In genomic region chr16:75660321-75660720, GRCh38 we compare ENCODE assay signal across 16 cellular contexts. TPM values are rescaled to one million over a fixed set of nuclear protein-coding genes. Genes with fewer than 3 reads are reported as not detected.
A peak's percentile ranks its signal among the peaks of the same experiment; 100 is the strongest.
DNase-seq lines count a peak whose midpoint lies in the region; ATAC-seq and TF ChIP-seq lines count a peak whose summit lies in the region.
"Had no signal": no experiment of that assay in that cellular context is flagged by ENCODE, and none has a peak within 500 bp of the region (broad histone marks: within the 10 kb centered on the region; RNA-seq: fewer than 3 reads in every experiment).

No MANE protein-coding gene starts in this region.

- H3K4me3 ChIP-seq in SJCRH30 (no peak overlapping the region), smooth muscle cell (no peak overlapping the region), BE2C (ENCODE audit: low read depth, low read length) (no peak overlapping the region)

- peak; percentile 8 to 22 for DNase-seq in SJCRH30
- DNase-seq in caudate nucleus (lab: John Stamatoyannopoulos, UW), result peak in 48 of 61 donors; percentile 9 to 78 (median 38)
- peak; percentile 50 for DNase-seq in midbrain (lab: John Stamatoyannopoulos, UW)
- peak in 38 of 49 donors; percentile 6 to 72 (median 30) for DNase-seq in substantia nigra (lab: John Stamatoyannopoulos, UW)
- DNase-seq in smooth muscle cell (lab: John Stamatoyannopoulos, UW; ENCODE audit: unreplicated experiment), result no peak
- DNase-seq in BE2C, result no peak
- DNase-seq: EL, Karpas-422, NCI-H2029, NCI-H2171 treated with DMSO at 0.1 percent for 48 hours, NCI-H82 had no signal

- no peaks in the 10 kb centered on the region for H3K79me2 ChIP-seq in smooth muscle cell (ENCODE audit: low read depth)

- no peaks in the 10 kb centered on the region for H3K9me3 ChIP-seq in SJCRH30 (replicated peaks)
- H3K9me3 ChIP-seq in smooth muscle cell (replicated peaks; ENCODE audit: low read depth), result no peaks in the 10 kb centered on the region
- no peaks in the 10 kb centered on the region for H3K9me3 ChIP-seq in BE2C

- no peaks in the 10 kb centered on the region for H3F3A ChIP-seq in smooth muscle cell (ENCODE audit: low read depth)

- H3K4me1 ChIP-seq in SJCRH30 (no peaks in the 10 kb centered on the region), smooth muscle cell (ENCODE audit: low read depth) (no peaks in the 10 kb centered on the region), BE2C (no peaks in the 10 kb centered on the region)

- H3K27me3 ChIP-seq in SJCRH30 (no peaks in the 10 kb centered on the region), smooth muscle cell (ENCODE audit: low read depth) (no peaks in the 10 kb centered on the region), BE2C (no peaks in the 10 kb centered on the region)

- H3K27ac ChIP-seq in SJCRH30, result no peak overlapping the region
- H3K27ac ChIP-seq in caudate nucleus (ENCODE audit: low read depth, low read length), result peak overlapping the region; percentile 60
- peak overlapping the region; percentile 78 for H3K27ac ChIP-seq in substantia nigra (ENCODE audit: low read depth, low read length, poor library complexity, severe bottlenecking)
- no peak overlapping the region for H3K27ac ChIP-seq in smooth muscle cell (ENCODE audit: low read depth)

- H3K36me3 ChIP-seq in SJCRH30 (no peaks in the 10 kb centered on the region), smooth muscle cell (ENCODE audit: low read depth) (peaks cover 15% of the 10 kb centered on the region), BE2C (peaks cover 34% of the 10 kb centered on the region)

- no peak overlapping the region for H3K4me2 ChIP-seq in smooth muscle cell

- H3K9ac ChIP-seq in smooth muscle cell (ENCODE audit: low read depth), result no peak overlapping the region

- WGBS in smooth muscle cell (ENCODE audit: low lambda C conversion rate), result 94% methylated on average over 6 of the region's 6 CpGs

- H4K20me1 ChIP-seq in smooth muscle cell (ENCODE audit: low read depth), result peaks cover 34% of the 10 kb centered on the region

- H2AFZ ChIP-seq in smooth muscle cell (ENCODE audit: low read depth), result no peak overlapping the region

- TF ChIP-seq CTCF in smooth muscle cell (IDR thresholded peaks at IDR 0.05; ENCODE audit: borderline replicate concordance, insufficient read depth, poor library complexity, severe bottlenecking) (no peak), BE2C (IDR thresholded peaks at IDR 0.05; ENCODE audit: low read depth, low read length) (no peak)

- ATAC-seq in GM21576 (IDR thresholded peaks at IDR 0.05; ENCODE audit: unreplicated experiment), result no peak
- ATAC-seq: Panc1, Right ventricle myocardium inferior had no signal

RNA-seq across cellular contexts. Expression of gene TERF2IP, which starts 12.7 kb away (rescaled TPM):
- 25.4 and 26.1 TPM in 2 replicates for total RNA-seq in SJCRH30 (2014; rRNA removed; shearing (Covaris generic))
- 51.0 and 56.6 TPM in 2 replicates for total RNA-seq in smooth muscle cell
- 83.0 and 86.6 TPM in 2 replicates for polyA plus RNA-seq in smooth muscle cell
- 183 TPM for polyA plus RNA-seq in BE2C (2012; ENCODE audit: insufficient read depth, insufficient read length, low read depth)

RNA-seq across cellular contexts. Expression of gene KARS1, which starts 12.9 kb away (rescaled TPM):
- 148 and 151 TPM in 2 replicates for total RNA-seq in SJCRH30 (2014; rRNA removed; shearing (Covaris generic))
- total RNA-seq in smooth muscle cell, result 98.8 and 108 TPM in 2 replicates
- 101 and 109 TPM in 2 replicates for polyA plus RNA-seq in smooth muscle cell
- polyA plus RNA-seq in BE2C (2012; ENCODE audit: insufficient read depth, insufficient read length, low read depth), result 244 TPM

RNA-seq across cellular contexts. Expression of gene CPHXL2, which starts 16.5 kb away (rescaled TPM):
- total RNA-seq in SJCRH30 (2014; rRNA removed; shearing (Covaris generic)), result not detected in 2 replicates
- total RNA-seq in smooth muscle cell, result not detected in 2 replicates
- not detected in 2 replicates for polyA plus RNA-seq in smooth muscle cell
- polyA plus RNA-seq in BE2C (2012; ENCODE audit: insufficient read depth, insufficient read length, low read depth), result not detected
- total RNA-seq: NCI-H460, Right ventricle myocardium inferior had no signal
- polyA plus RNA-seq: AG04450 had no signal

RNA-seq across cellular contexts. Expression of gene ADAT1, which starts 37.2 kb away (rescaled TPM):
- 44.6 and 49.9 TPM in 2 replicates for total RNA-seq in SJCRH30 (2014; rRNA removed; shearing (Covaris generic))
- total RNA-seq in smooth muscle cell, result 27.8 and 35.9 TPM in 2 replicates
- polyA plus RNA-seq in smooth muscle cell, result 13.4 and 19.5 TPM in 2 replicates
- polyA plus RNA-seq in BE2C (2012; ENCODE audit: insufficient read depth, insufficient read length, low read depth), result 62.0 TPM

RNA-seq across cellular contexts. Expression of gene DUXB, which starts 40.9 kb away (rescaled TPM):
- total RNA-seq in SJCRH30 (2014; rRNA removed; shearing (Covaris generic)), result not detected in 2 replicates
- not detected in 2 replicates for total RNA-seq in smooth muscle cell
- not detected in 2 replicates for polyA plus RNA-seq in smooth muscle cell
- polyA plus RNA-seq in BE2C (2012; ENCODE audit: insufficient read depth, insufficient read length, low read depth), result not detected
- total RNA-seq: NCI-H460, Right ventricle myocardium inferior had no signal
- polyA plus RNA-seq: AG04450 had no signal

Comparison
In these comparisons a context has a peak if more than half of its experiments do, and no peak if none do; other contexts are left out.
1. DNase-seq: peak in SJCRH30 (2 of 2), caudate nucleus (48 of 61), midbrain (single experiment) and substantia nigra (38 of 49); none in smooth muscle cell (single experiment) and BE2C (single experiment).
2. H3K27ac ChIP-seq: peak in caudate nucleus (single experiment) and substantia nigra (single experiment); none in SJCRH30 (single experiment) and smooth muscle cell (single experiment).